In genomic region chr19:725461-726089, GRCh38 we compare ENCODE assay signal across 24 cellular contexts. TPM values are rescaled to one million over a fixed set of nuclear protein-coding genes. Genes with fewer than 3 reads are reported as not detected.
"Had no signal": no experiment of that assay in that cellular context is flagged by ENCODE, and none has a peak within 500 bp of the region (broad histone marks: within the 10 kb centered on the region; RNA-seq: fewer than 3 reads in every experiment).

No MANE protein-coding gene starts in this region.

- DNase-seq: KBM-7, NCI-H1092, NCI-H1105 treated with DMSO at 0.1 percent for 48 hours, NCI-H1417 treated with DMSO at 0.1 percent for 48 hours, NCI-H146, NCI-H187, NCI-H2029, NCI-H2081 treated with DMSO at 0.1 percent for 48 hours, NCI-H2171, NCI-H226, NCI-H446, NCI-H510A, NCI-H524 treated with DMSO at 0.1 percent for 48 hours, NCI-H69, NCI-H774, Right ventricle myocardium superior, RPMI8226, SIG-M5, T-helper 1 cell had no signal

- H3K36me3 ChIP-seq: SJSA1 had no signal

- H3K4me1 ChIP-seq: SJSA1 had no signal

- H3K4me3 ChIP-seq: SJSA1, SK-N-MC had no signal

- H3K27ac ChIP-seq: HL-60, SJSA1, SK-N-MC had no signal

- H3K9me3 ChIP-seq: SJSA1 had no signal

RNA-seq across cellular contexts. Expression of gene PALM, which starts 16.8 kb away (rescaled TPM):
- total RNA-seq: SJSA1 had no signal

RNA-seq across cellular contexts. Expression of gene MISP, which starts 25.3 kb away (rescaled TPM):
- total RNA-seq: Right ventricle myocardium superior had no signal

RNA-seq across cellular contexts. Expression of gene PRSS57, which starts 30.3 kb away (rescaled TPM):
- total RNA-seq: LHCN-M2, MCF 10A, Right ventricle myocardium superior, SJSA1 had no signal
